Comparison of ENCODE assay signal across 1 cellular context in genomic region chr1:234960722-234961467, GRCh38.
TF ChIP-seq lines count a peak whose summit lies in the region.

No MANE protein-coding gene starts in this region.

TF ChIP-seq in HepG2, 621 proteins besides CTCF, POLR2A, EP300 and RAD21 (continued from another document and continues in another):
- TF ChIP-seq ZBTB34 (CRISPR knock-in tag; IDR thresholded peaks at IDR 0.05) (peak; percentile 99), ZBTB40 (IDR thresholded peaks at IDR 0.05) (no peak), ZBTB40 (CRISPR knock-in tag; IDR thresholded peaks at IDR 0.05) (peak; percentile 72), PLSCR1 (CRISPR knock-in tag; IDR thresholded peaks at IDR 0.05; ENCODE audit: borderline replicate concordance) (no peak), TAF15 (IDR thresholded peaks at IDR 0.05; ENCODE audit: low read depth, low read length, poor library complexity, severe bottlenecking) (no peak), ZSCAN12 (CRISPR knock-in tag; IDR thresholded peaks at IDR 0.05) (no peak), KLF13 (CRISPR knock-in tag; IDR thresholded peaks at IDR 0.05) (no peak), PAXIP1 (CRISPR knock-in tag; conservative IDR thresholded peaks at IDR 0.05) (peak; percentile 93), SALL1 (CRISPR knock-in tag; IDR thresholded peaks at IDR 0.05) (peak; percentile 99), KIAA2018 (CRISPR knock-in tag; IDR thresholded peaks at IDR 0.05; ENCODE audit: borderline replicate concordance) (no peak), MBD4 (IDR thresholded peaks at IDR 0.05; ENCODE audit: borderline replicate concordance, low read length) (no peak), ZNF841 (CRISPR knock-in tag; IDR thresholded peaks at IDR 0.05; ENCODE audit: borderline replicate concordance) (no peak), ZNF34 (CRISPR knock-in tag; IDR thresholded peaks at IDR 0.05; ENCODE audit: borderline replicate concordance) (0 out of 2 replicates have a peak, but pooled peaks have one; percentile 58), ZNF749 (CRISPR knock-in tag; IDR thresholded peaks at IDR 0.05; ENCODE audit: borderline replicate concordance) (no peak; the same call in 1 of the 2 replicates), ZNF788 (CRISPR knock-in tag; IDR thresholded peaks at IDR 0.05; ENCODE audit: borderline replicate concordance) (peak; percentile 40; the same call in 1 of the 2 replicates), GPN1 (CRISPR knock-in tag; IDR thresholded peaks at IDR 0.05; ENCODE audit: borderline replicate concordance) (no peak), ARHGAP35 (CRISPR knock-in tag; IDR thresholded peaks at IDR 0.05; ENCODE audit: borderline replicate concordance) (peak; percentile 53; the same call in 1 of the 2 replicates), ZNF383 (CRISPR knock-in tag; IDR thresholded peaks at IDR 0.05; ENCODE audit: borderline replicate concordance) (no peak), KLF15 (CRISPR knock-in tag; IDR thresholded peaks at IDR 0.05; ENCODE audit: borderline replicate concordance) (peak; percentile 47; the same call in 1 of the 2 replicates), ZNF460 (CRISPR knock-in tag; IDR thresholded peaks at IDR 0.05; ENCODE audit: borderline replicate concordance) (no peak)
